In genomic region chr10:33179056-33179455, GRCh38 we compare ENCODE assay signal across 17 cellular contexts.
DNase-seq lines count a peak whose midpoint lies in the region; ATAC-seq and TF ChIP-seq lines count a peak whose summit lies in the region.
"Had no signal": no experiment of that assay in that cellular context is flagged by ENCODE, and none has a peak within 500 bp of the region (broad histone marks: within the 10 kb centered on the region; RNA-seq: fewer than 3 reads in every experiment).

No MANE protein-coding gene starts in this region.

- DNase-seq in DMS79 (lab: John Stamatoyannopoulos, UW): peak; percentile 13
- no peak for DNase-seq in Panc1 (ENCODE audit: low read depth, low spot score)
- DNase-seq in ecto neural progenitor cell (ENCODE audit: low spot score): no peak
- DNase-seq in activated CD4-positive, alpha-beta T cell treated with anti-CD3 and anti-CD28 coated beads, Interleukin-2, amount 50 U/mL, for 1 hour: no peak
- no peak for DNase-seq in islet precursor cell
- DNase-seq: cerebellar nuclear complex; GF-D8; left colon; NCI-H2171 treated with DMSO at 0.1 percent for 48 hours; SIG-M5; stimulated activated CD4-positive, alpha-beta T cell treated with anti-CD3 and anti-CD28 coated beads, Interleukin-4, amount 100 ng/mL, for 1 hour had no signal

- peaks cover 4% of the 10 kb centered on the region for H3K27me3 Mint-ChIP-seq in nephron (ENCODE audit: low read depth)

- POLR2A ChIA-PET in Panc1 (lab: Charles Lee): no interaction called here

- in situ Hi-C loops in Panc1 (cut with HindIII; ENCODE audit: low pct_unique_long_range_greater_than_20kb, low sequenced_read_pairs): no loop called here

- no peak for ATAC-seq in Panc1
- no peak for ATAC-seq in HG03025 (IDR thresholded peaks at IDR 0.05; ENCODE audit: low FRiP score, unreplicated experiment)
- ATAC-seq: activated CD4-positive, CD25-positive, alpha-beta regulatory T cell treated with anti-CD3 and anti-CD28 coated beads, Interleukin-2, amount 50 U/mL, for 24 hours; K562; left colon had no signal

- intact Hi-C loops in Panc1 (cut with micrococcal nuclease; ENCODE audit: unreplicated experiment): no loop called here

- H3K36me3 Mint-ChIP-seq in nephron (ENCODE audit: low read depth): peaks cover 61% of the 10 kb centered on the region

- H3K27ac Mint-ChIP-seq in nephron: peak overlapping the region; percentile 22 to 83 (median 26)

- H3K9me3 Mint-ChIP-seq in nephron: no peaks in the 10 kb centered on the region

- CTCF ChIA-PET in Panc1 (lab: Charles Lee): no interaction called here

- peaks cover 23% of the 10 kb centered on the region for H3K4me1 Mint-ChIP-seq in nephron

- peaks cover 3% of the 10 kb centered on the region; the same call in 1 of the 2 replicates for H3K4me1 ChIP-seq in Panc1 (ENCODE audit: control insufficient read depth, insufficient read depth, low read length)

- TF ChIP-seq CTCF in C4-2B (conservative IDR thresholded peaks at IDR 0.05) (no peak), Panc1 (IDR thresholded peaks at IDR 0.05) (no peak), nephron (IDR thresholded peaks at IDR 0.05; ENCODE audit: unreplicated experiment in 3 of 3) (no peak)

- BruUV-seq in Panc1 (replicated peaks; lab: Mats Ljungman, UMichigan): TSS peak; percentile 79

- H3K4me3 Mint-ChIP-seq in nephron: no peak overlapping the region

- H3K27ac ChIP-seq in C4-2B (peak overlapping the region; percentile 57; the same call in 1 of the 2 replicates), Panc1 (ENCODE audit: low read length) (no peak overlapping the region; the same call in 1 of the 2 replicates)
- H3K27ac ChIP-seq: HL-60 had no signal

- no peaks in the 10 kb centered on the region for H3K9me3 ChIP-seq in Panc1 (ENCODE audit: control insufficient read depth, insufficient read depth, low read depth, low read length)

- H3K4me3 ChIP-seq in Panc1 (ENCODE audit: low read depth in 2 of 2, low read length in 2 of 2): no peak overlapping the region
- H3K4me3 ChIP-seq: K562 had no signal

- no peaks in the 10 kb centered on the region for H3K27me3 ChIP-seq in Panc1 (ENCODE audit: control insufficient read depth, insufficient read depth, low read length)

- H3K36me3 ChIP-seq in Panc1 (ENCODE audit: control insufficient read depth, insufficient read depth, low read length): no peaks in the 10 kb centered on the region
